In genomic region chr6:147642458-147642857, GRCh38 we compare ENCODE assay signal across 15 cellular contexts.
A peak's percentile ranks its signal among the peaks of the same experiment; 100 is the strongest.
DNase-seq lines count a peak whose midpoint lies in the region; ATAC-seq and TF ChIP-seq lines count a peak whose summit lies in the region.
"Had no signal": no experiment of that assay in that cellular context is flagged by ENCODE, and none has a peak within 500 bp of the region (broad histone marks: within the 10 kb centered on the region; RNA-seq: fewer than 3 reads in every experiment).

No MANE protein-coding gene starts in this region.

- H3K36me3 ChIP-seq in Caco-2 (ENCODE audit: control insufficient read depth, insufficient read depth, low read length) (no peaks in the 10 kb centered on the region), PC-3 (ENCODE audit: low read depth, low read length) (no peaks in the 10 kb centered on the region), osteoblast (ENCODE audit: insufficient read depth, low read length) (no peaks in the 10 kb centered on the region)

- H3K4me1 Mint-ChIP-seq in Caco-2 (ENCODE audit: low read depth, unreplicated experiment) = peaks cover 31% of the 10 kb centered on the region
- H3K4me1 Mint-ChIP-seq in activated CD8-positive, alpha-beta T cell treated with anti-CD3 and anti-CD28 coated beads for 36 hours (ENCODE audit: low read depth) = no peaks in the 10 kb centered on the region
- H3K4me1 Mint-ChIP-seq: activated naive CD4-positive, alpha-beta T cell treated with anti-CD3 and anti-CD28 coated beads, Interleukin-2, amount 10 ng/mL, durations not matched to agents 7 days and 5 days had no signal

- H3F3A ChIP-seq in PC-3 (ENCODE audit: low read length, unreplicated experiment) = no peaks in the 10 kb centered on the region

- POLR2A ChIA-PET in Caco-2 (lab: Charles Lee) = no interaction called here
- POLR2A ChIA-PET in PC-3 (lab: Charles Lee; ENCODE audit: unreplicated experiment) = no interaction called here
- POLR2A ChIA-PET in activated CD8-positive, alpha-beta T cell treated with anti-CD3 and anti-CD28 coated beads for 36 hours (lab: Charles Lee) = no interaction called here

- no peaks in the 10 kb centered on the region for H3K9me3 ChIP-seq in Caco-2
- no peaks in the 10 kb centered on the region for H3K9me3 ChIP-seq in PC-3 (ENCODE audit: low read length)
- H3K9me3 ChIP-seq in osteoblast (ENCODE audit: low read depth, low read length) = no peaks in the 10 kb centered on the region

- BruUV-seq in Caco-2 (replicated peaks; lab: Mats Ljungman, UMichigan) (no TSS peak), PC-3 (replicated peaks; lab: Mats Ljungman, UMichigan) (no TSS peak)

- peak overlapping the region; percentile 40 for H3K4me3 Mint-ChIP-seq in Caco-2 (ENCODE audit: unreplicated experiment)
- no peak overlapping the region for H3K4me3 Mint-ChIP-seq in activated CD8-positive, alpha-beta T cell treated with anti-CD3 and anti-CD28 coated beads for 36 hours
- H3K4me3 Mint-ChIP-seq: activated naive CD4-positive, alpha-beta T cell treated with anti-CD3 and anti-CD28 coated beads, Interleukin-2, amount 10 ng/mL, durations not matched to agents 7 days and 5 days had no signal

- H4K20me1 ChIP-seq in PC-3 (ENCODE audit: low read length) (no peaks in the 10 kb centered on the region), osteoblast (ENCODE audit: insufficient read depth, low read length) (no peaks in the 10 kb centered on the region)

- H3K4me2 ChIP-seq in PC-3 (ENCODE audit: low read length) (peak overlapping the region; percentile 55), osteoblast (ENCODE audit: insufficient read depth, low read length) (peak overlapping the region; percentile 36)

- TF ChIP-seq CTCF in Caco-2 (IDR thresholded peaks at IDR 0.05; ENCODE audit: insufficient read depth in 1 of 2, low read depth in 1 of 2, low read length in 1 of 2, severe bottlenecking in 1 of 2, unreplicated experiment in 1 of 2) (no peak), PC-3 (conservative IDR thresholded peaks at IDR 0.05; ENCODE audit: low read depth, low read length) (no peak), choroid plexus epithelial cell (conservative IDR thresholded peaks at IDR 0.05; ENCODE audit: low read depth, low read length) (no peak), osteoblast (IDR thresholded peaks at IDR 0.05; ENCODE audit: extremely low read depth, low read depth, low read length) (no peak)
- no peak for TF ChIP-seq CTCF in activated CD8-positive, alpha-beta T cell treated with anti-CD3 and anti-CD28 coated beads for 36 hours (IDR thresholded peaks at IDR 0.05)

- intact Hi-C loops in Caco-2 (cut with micrococcal nuclease; ENCODE audit: unreplicated experiment) = loop anchor here (1.0 to 5.0 kb wide), 3 partner anchors 67 to 330 kb away; partner anchors contain the start of gene SAMD5
- intact Hi-C loops in PC-3 (cut with micrococcal nuclease) = loop anchor here (1.0 to 5.0 kb wide), 3 partner anchors 63 to 505 kb away; partner anchors contain the start of gene SAMD5
- intact Hi-C loops in activated CD8-positive, alpha-beta T cell treated with anti-CD3 and anti-CD28 coated beads for 36 hours (cut with micrococcal nuclease) = no loop called here

- no peaks in the 10 kb centered on the region for H3K9me2 ChIP-seq in PC-3 (replicated peaks; ENCODE audit: low read length)

- no peaks in the 10 kb centered on the region for H3K27me3 ChIP-seq in Caco-2 (replicated peaks; ENCODE audit: control insufficient read depth, insufficient read depth, low read length)
- no peaks in the 10 kb centered on the region for H3K27me3 ChIP-seq in PC-3 (ENCODE audit: low read length)
- H3K27me3 ChIP-seq in osteoblast (ENCODE audit: insufficient read depth, low read length) = no peaks in the 10 kb centered on the region

- H3K4me3 ChIP-seq in Caco-2 (ENCODE audit: low read depth, low read length) (no peak overlapping the region), PC-3 (ENCODE audit: low read length) (no peak overlapping the region; the same call in 1 of the 2 replicates), choroid plexus epithelial cell (ENCODE audit: low read depth, low read length) (no peak overlapping the region), osteoblast (ENCODE audit: insufficient read depth, low read length) (no peak overlapping the region)

- H3K27me3 Mint-ChIP-seq in Caco-2 (ENCODE audit: insufficient read depth, unreplicated experiment) = no peaks in the 10 kb centered on the region
- peaks cover 5% of the 10 kb centered on the region for H3K27me3 Mint-ChIP-seq in activated CD8-positive, alpha-beta T cell treated with anti-CD3 and anti-CD28 coated beads for 36 hours
- H3K27me3 Mint-ChIP-seq: activated naive CD4-positive, alpha-beta T cell treated with anti-CD3 and anti-CD28 coated beads, Interleukin-2, amount 10 ng/mL, durations not matched to agents 7 days and 5 days had no signal

- DNase-seq in Caco-2 = peak; percentile 65 to 66
- DNase-seq in PC-3 = peak; percentile 68
- peak; percentile 59 for DNase-seq in choroid plexus epithelial cell (ENCODE audit: low read depth)
- DNase-seq in osteoblast (ENCODE audit: insufficient read length, low spot score, missing footprints) = no peak
- no peak for DNase-seq in Kasumi-1 (lab: John Stamatoyannopoulos, UW)
- DNase-seq in activated CD8-positive, alpha-beta T cell treated with anti-CD3 and anti-CD28 coated beads for 36 hours = no peak
- no peak for DNase-seq in NCI-H1105 (lab: John Stamatoyannopoulos, UW)
- DNase-seq: activated CD4-positive, alpha-beta T cell treated with anti-CD3 and anti-CD28 coated beads for 48 hours; activated naive CD4-positive, alpha-beta T cell treated with anti-CD3 and anti-CD28 coated beads, Interleukin-2, amount 10 ng/mL, durations not matched to agents 7 days and 5 days; effector CD8-positive, alpha-beta T cell; midbrain; NCI-H2029 treated with DMSO at 0.1 percent for 48 hours; NCI-H510A; stimulated activated naive CD8-positive, alpha-beta T cell treated with anti-CD3 and anti-CD28 coated beads, Interleukin-15, Interleukin-2, amounts not matched to agents 100 U/mL and 50 U/mL, for 24 hours had no signal

- H3K36me3 Mint-ChIP-seq in Caco-2 (ENCODE audit: insufficient read depth, unreplicated experiment) = no peaks in the 10 kb centered on the region
- no peaks in the 10 kb centered on the region for H3K36me3 Mint-ChIP-seq in activated CD8-positive, alpha-beta T cell treated with anti-CD3 and anti-CD28 coated beads for 36 hours (ENCODE audit: low read depth)
- H3K36me3 Mint-ChIP-seq: activated naive CD4-positive, alpha-beta T cell treated with anti-CD3 and anti-CD28 coated beads, Interleukin-2, amount 10 ng/mL, durations not matched to agents 7 days and 5 days had no signal

- H3K79me2 ChIP-seq in PC-3 (ENCODE audit: low read length) = no peaks in the 10 kb centered on the region
- H3K79me2 ChIP-seq in osteoblast (ENCODE audit: insufficient read depth, low read length) = no peaks in the 10 kb centered on the region

- CTCF ChIA-PET in Caco-2 (lab: Charles Lee) = interaction anchor here (0.6 kb wide), 1 partner anchor 9 kb away, joined by 3 read pairs; no protein-coding TSS in a partner anchor
- CTCF ChIA-PET in PC-3 (lab: Charles Lee) = no interaction called here
- CTCF ChIA-PET in activated CD8-positive, alpha-beta T cell treated with anti-CD3 and anti-CD28 coated beads for 36 hours (lab: Charles Lee) = no interaction called here

- peaks cover 25% of the 10 kb centered on the region for H3K4me1 ChIP-seq in Caco-2
- H3K4me1 ChIP-seq in PC-3 (ENCODE audit: insufficient read depth, low read length) = peaks cover 16% of the 10 kb centered on the region
- no peaks in the 10 kb centered on the region for H3K4me1 ChIP-seq in osteoblast (ENCODE audit: insufficient read depth, low read length)

- peak; percentile 87 for ATAC-seq in PC-3
- no peak for ATAC-seq in activated CD8-positive, alpha-beta T cell treated with anti-CD3 and anti-CD28 coated beads for 36 hours
- no peak for ATAC-seq in GM18907 (IDR thresholded peaks at IDR 0.05; ENCODE audit: unreplicated experiment)
- ATAC-seq: stimulated activated naive CD8-positive, alpha-beta T cell treated with anti-CD3 and anti-CD28 coated beads, Interleukin-15, Interleukin-2, amounts not matched to agents 100 U/mL and 50 U/mL, for 24 hours had no signal

- H3K9me3 Mint-ChIP-seq in Caco-2 (ENCODE audit: unreplicated experiment) = peaks cover 10% of the 10 kb centered on the region
- no peaks in the 10 kb centered on the region for H3K9me3 Mint-ChIP-seq in activated CD8-positive, alpha-beta T cell treated with anti-CD3 and anti-CD28 coated beads for 36 hours
- H3K9me3 Mint-ChIP-seq: activated naive CD4-positive, alpha-beta T cell treated with anti-CD3 and anti-CD28 coated beads, Interleukin-2, amount 10 ng/mL, durations not matched to agents 7 days and 5 days had no signal

- peak overlapping the region; percentile 89 for H3K27ac Mint-ChIP-seq in Caco-2 (ENCODE audit: unreplicated experiment)
- no peak overlapping the region for H3K27ac Mint-ChIP-seq in activated CD8-positive, alpha-beta T cell treated with anti-CD3 and anti-CD28 coated beads for 36 hours
- H3K27ac Mint-ChIP-seq: activated naive CD4-positive, alpha-beta T cell treated with anti-CD3 and anti-CD28 coated beads, Interleukin-2, amount 10 ng/mL, durations not matched to agents 7 days and 5 days had no signal

- no peak overlapping the region for H3K9ac ChIP-seq in PC-3 (ENCODE audit: low read length)

- H2AFZ ChIP-seq in PC-3 (ENCODE audit: low read length) (peak overlapping the region; percentile 49; the same call in 1 of the 2 replicates), osteoblast (ENCODE audit: low read length) (peak overlapping the region; percentile 38)

- H3K27ac ChIP-seq in PC-3 (ENCODE audit: low read length) (peak overlapping the region; percentile 46), osteoblast (ENCODE audit: low read depth, low read length) (no peak overlapping the region)

Comparison
In these comparisons a context has a peak if more than half of its experiments do, and no peak if none do; other contexts are left out.
1. DNase-seq: peak in Caco-2 (2 of 2), PC-3 (single experiment) and choroid plexus epithelial cell (single experiment); none in osteoblast (single experiment), Kasumi-1 (0 of 2), activated CD8-positive, alpha-beta T cell treated with anti-CD3 and anti-CD28 coated beads for 36 hours (single experiment) and NCI-H1105 (single experiment).